22 cellular contexts compared by ENCODE assay signal in the genomic region with DNA sequence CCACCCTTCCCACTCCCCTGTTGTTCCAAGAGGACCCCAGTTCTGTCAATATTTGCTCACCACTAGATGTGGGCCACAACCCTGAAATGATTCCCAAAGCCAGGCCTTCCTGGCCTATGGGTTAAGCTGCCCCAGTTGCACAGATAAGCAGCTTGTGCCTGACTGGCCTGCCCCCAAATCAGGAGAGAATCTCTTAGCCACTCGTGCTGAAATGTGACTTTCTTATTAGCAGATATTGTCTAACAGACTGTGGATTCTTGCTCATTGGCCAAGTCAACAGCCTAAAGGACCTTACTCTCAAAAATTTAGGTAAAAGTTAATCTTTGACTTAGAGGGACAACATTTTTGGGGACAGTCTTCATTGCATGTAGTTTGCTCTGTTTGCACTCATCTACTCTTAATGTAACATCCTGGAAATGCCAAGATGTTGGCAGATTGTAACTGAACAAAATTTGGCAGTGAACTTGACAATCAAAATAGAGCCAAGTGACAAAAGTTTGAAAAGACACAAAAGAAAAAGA. TPM values are rescaled to one million over a fixed set of nuclear protein-coding genes. Genes with fewer than 3 reads are reported as not detected.
DNase-seq lines count a peak whose midpoint lies in the region; ATAC-seq, FAIRE-seq and TF ChIP-seq lines count a peak whose summit lies in the region.
"Had no signal": no experiment of that assay in that cellular context is flagged by ENCODE, and none has a peak within 500 bp of the region (broad histone marks: within the 10 kb centered on the region; RNA-seq: fewer than 3 reads in every experiment).

No MANE protein-coding gene starts in this region.

- peak overlapping the region; percentile 87 for H3K27ac ChIP-seq in HepG2 (ENCODE audit: extremely low read length, insufficient read depth, low read length)
- H3K27ac ChIP-seq in temporal lobe (ENCODE audit: low read depth, low read length) = peak overlapping the region; percentile 40
- H3K27ac ChIP-seq: HL-60, SJCRH30 had no signal

- no TSS peak for BruUV-seq in HepG2 (replicated peaks; lab: Mats Ljungman, UMichigan)

- no peaks in the 10 kb centered on the region for H3K36me3 ChIP-seq in HepG2 (replicated peaks in 1 of 2; ENCODE audit: control insufficient read depth in 1 of 2, insufficient read depth in 2 of 2, low read length in 2 of 2)
- H3K36me3 ChIP-seq: HAP-1, MG63, SJCRH30 had no signal

- no peak for TF ChIP-seq RAD21 in HepG2 (CRISPR knock-in tag; IDR thresholded peaks at IDR 0.05)

- H4K20me1 ChIP-seq in HepG2 (ENCODE audit: insufficient read depth, low read length) = no peaks in the 10 kb centered on the region

- no peaks in the 10 kb centered on the region for H3K79me2 ChIP-seq in HepG2 (ENCODE audit: insufficient read depth, low read length)

- no peaks in the 10 kb centered on the region for H3K9me3 ChIP-seq in HepG2 (ENCODE audit: low read length)
- H3K9me3 ChIP-seq: HAP-1, MG63, SJCRH30 had no signal

- H3K27ac Mint-ChIP-seq in brain (peak overlapping the region in 3 of 5 experiments; percentile 50 to 96 (median 84)), osteocyte (ENCODE audit: unreplicated experiment) (no peak overlapping the region)

- H3K4me1 Mint-ChIP-seq in brain (peaks cover 14% of the 10 kb centered on the region), osteocyte (ENCODE audit: unreplicated experiment) (peaks cover 9% of the 10 kb centered on the region)

- peak overlapping the region; percentile 3; the same call in 1 of the 2 replicates for H3K9ac ChIP-seq in HepG2 (ENCODE audit: insufficient read depth, low read depth, low read length)

- H3K9me3 Mint-ChIP-seq in brain (no peaks in the 10 kb centered on the region), osteocyte (ENCODE audit: unreplicated experiment) (no peaks in the 10 kb centered on the region)
- H3K9me3 Mint-ChIP-seq: CD14-positive monocyte had no signal

- POLR2A ChIA-PET in HepG2 (lab: Yijun Ruan, JAX) = interaction anchor here (0.6 to 3.0 kb wide), 16 partner anchors 10 to 563 kb away, joined by 3 to 19 read pairs (median 3); partner anchors contain the start of genes ABCA1, FSD1L, SLC44A1 and TMEM38B

- peak; percentile 98 for ATAC-seq in HepG2
- ATAC-seq: PC-3 had no signal

- peak overlapping the region; percentile 62 for H3K4me2 ChIP-seq in HepG2 (ENCODE audit: low read depth, low read length)

- 0 out of 4 replicates have a peak, but pooled peaks of 1 of the 2 experiments have one; percentile 38 for TF ChIP-seq POLR2A in HepG2 (IDR thresholded peaks at IDR 0.05; ENCODE audit: insufficient read depth in 1 of 2, low read depth in 2 of 2, low read length in 2 of 2)

- DNase-seq in NCI-H748 (lab: John Stamatoyannopoulos, UW; ENCODE audit: unreplicated experiment) (peak; percentile 41), NCI-H748 treated with DMSO at 0.1 percent for 48 hours (lab: John Stamatoyannopoulos, UW) (no peak), HepG2 (ENCODE audit: low spot score) (peak; percentile 98), glomerular visceral epithelial cell (ENCODE audit: extremely low spot score) (no peak), osteocyte (ENCODE audit: extremely low spot score, unreplicated experiment) (no peak), cerebellar cortex (ENCODE audit: low spot score) (no peak)
- DNase-seq: 8988T, Kasumi-1, MG63, NCI-H1048, NCI-H1436, NCI-H2029, NCI-H345, NCI-H526, PC-3, SJCRH30 had no signal

- H2AFZ ChIP-seq in HepG2 (ENCODE audit: low read length) = no peak overlapping the region

- 0% methylated on average over 1 of the region's 1 CpG for WGBS in HepG2 (ENCODE audit: low lambda C conversion rate)

- TF ChIP-seq CTCF in brain (conservative IDR thresholded peaks at IDR 0.05) (no peak), HepG2 (CRISPR knock-in tag; IDR thresholded peaks at IDR 0.05) (0 out of 2 replicates have a peak, but pooled peaks have one; percentile 21), osteocyte (IDR thresholded peaks at IDR 0.05) (no peak)

- peaks cover 88% of the 10 kb centered on the region for H3K4me1 ChIP-seq in HepG2 (ENCODE audit: insufficient read depth, low read length)

- intact Hi-C loops in HepG2 (cut with micrococcal nuclease; ENCODE audit: unreplicated experiment) = loop anchor here (1.0 to 10.0 kb wide), 5 partner anchors 30 to 634 kb away; partner anchors contain the start of genes ABCA1 and FSD1L

- H3K36me3 Mint-ChIP-seq in brain = no peaks in the 10 kb centered on the region
- H3K36me3 Mint-ChIP-seq in osteocyte (ENCODE audit: unreplicated experiment) = no peaks in the 10 kb centered on the region
- H3K36me3 Mint-ChIP-seq: CD14-positive monocyte had no signal

- TF ChIP-seq EP300 in HepG2 (IDR thresholded peaks at IDR 0.05; ENCODE audit: low read depth in 2 of 2, low read length in 2 of 2) = peak in 1 of 2 experiments; percentile 94; a peak in 2 of 4 replicates
- TF ChIP-seq EP300 in HepG2 (CRISPR knock-in tag; IDR thresholded peaks at IDR 0.05; ENCODE audit: borderline replicate concordance) = peak; percentile 83; the same call in 1 of the 2 replicates

- H3K27me3 ChIP-seq in HepG2 (ENCODE audit: control insufficient read depth in 1 of 2, insufficient read depth in 2 of 2, low read length in 2 of 2) = no peaks in the 10 kb centered on the region
- H3K27me3 ChIP-seq: MG63, SJCRH30 had no signal

- H3K27me3 Mint-ChIP-seq in brain (no peaks in the 10 kb centered on the region), osteocyte (ENCODE audit: unreplicated experiment) (no peaks in the 10 kb centered on the region)

- FAIRE-seq in HepG2 (lab: Jason Lieb, UNC) = peak; percentile 98
- FAIRE-seq: G401.6 had no signal

- CTCF ChIA-PET in HepG2 (lab: Yijun Ruan, JAX; ENCODE audit: low intra/inter-chr PET ratio, low total read pairs) = no interaction called here

- peak overlapping the region in 2 of 3 experiments; percentile 25 to 36; a peak in 3 of 6 replicates for H3K4me3 ChIP-seq in HepG2 (replicated peaks in 1 of 3; ENCODE audit: insufficient read depth in 1 of 3, low read depth in 2 of 3, low read length in 3 of 3)
- H3K4me3 ChIP-seq: HAP-1, MG63, SJCRH30 had no signal

- H3K4me3 Mint-ChIP-seq in brain = peak overlapping the region in 1 of 5 experiments; percentile 17
- H3K4me3 Mint-ChIP-seq in osteocyte (ENCODE audit: unreplicated experiment) = no peak overlapping the region
- H3K4me3 Mint-ChIP-seq: CD14-positive monocyte had no signal

- in situ Hi-C loops in HepG2 (cut with HindIII; ENCODE audit: extremely low pct_ligation_motif_present, low pct_unique_long_range_greater_than_20kb) = loop anchor here (5.0 to 10.0 kb wide), 3 partner anchors 166 to 554 kb away; no protein-coding TSS in a partner anchor

TF ChIP-seq in HepG2, 621 proteins besides CTCF, POLR2A, EP300 and RAD21 (continues in another document):
- TF ChIP-seq ZNF263 (CRISPR knock-in tag; IDR thresholded peaks at IDR 0.05) (no peak), RCOR2 (CRISPR knock-in tag; IDR thresholded peaks at IDR 0.05) (peak; percentile 79; the same call in 1 of the 2 replicates), ZNF597 (CRISPR knock-in tag; IDR thresholded peaks at IDR 0.05) (no peak), ARNT (IDR thresholded peaks at IDR 0.05) (no peak), ZNF598 (CRISPR knock-in tag; IDR thresholded peaks at IDR 0.05; ENCODE audit: borderline replicate concordance) (no peak)
- TF ChIP-seq, protein P1, sequence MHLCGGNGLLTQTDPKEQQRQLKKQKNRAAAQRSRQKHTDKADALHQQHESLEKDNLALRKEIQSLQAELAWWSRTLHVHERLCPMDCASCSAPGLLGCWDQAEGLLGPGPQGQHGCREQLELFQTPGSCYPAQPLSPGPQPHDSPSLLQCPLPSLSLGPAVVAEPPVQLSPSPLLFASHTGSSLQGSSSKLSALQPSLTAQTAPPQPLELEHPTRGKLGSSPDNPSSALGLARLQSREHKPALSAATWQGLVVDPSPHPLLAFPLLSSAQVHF (CRISPR knock-in tag; IDR thresholded peaks at IDR 0.05) = no peak

RNA-seq across cellular contexts. Expression of gene FSD1L, which starts 29.2 kb away (rescaled TPM):
- 2.6 TPM for polyA plus RNA-seq in brain (ENCODE audit: insufficient read depth, low read depth, low replicate concordance)
- total RNA-seq in HepG2 (2016; rRNA removed; fragmentation: Illumina TruSeq; extraction: Trizol) = 2.8 and 5.1 TPM in 2 replicates
- 4.7 and 6.0 TPM in 2 replicates for total RNA-seq in HepG2 (2016; cell fraction: cytosol; rRNA removed; fragmentation: Illumina TruSeq; extraction: Trizol; ENCODE audit: low read depth)
- 3.0 and 5.1 TPM in 2 replicates for total RNA-seq in HepG2 (2016; cell fraction: insoluble cytoplasmic fraction; rRNA removed; fragmentation: Illumina TruSeq; extraction: Trizol)
- 2.3 and 2.5 TPM in 2 replicates for total RNA-seq in HepG2 (2016; cell fraction: membrane; rRNA removed; fragmentation: Illumina TruSeq; extraction: Trizol)
- 23.8 and 25.5 TPM in 2 replicates for total RNA-seq in HepG2 (2016; cell fraction: nucleus; rRNA removed; fragmentation: Illumina TruSeq; extraction: Trizol)
- 4.1 and 4.2 TPM in 2 replicates for polyA plus RNA-seq in HepG2 (2011; rRNA removed)
- polyA plus RNA-seq in HepG2 (2011; cell fraction: cytosol; rRNA removed) = 0.66 and 0.76 TPM in 2 replicates
- 5.8 and 9.2 TPM in 2 replicates for polyA plus RNA-seq in HepG2 (2011; cell fraction: nucleus; rRNA removed)
- 6.1 and 6.9 TPM in 2 replicates for polyA plus RNA-seq in HepG2 (2012)
- 0.33 and 0.41 TPM in 2 replicates for polyA plus RNA-seq in HepG2 (2016; cell fraction: cytosol; fragmentation: Illumina TruSeq; extraction: Trizol; ENCODE audit: low read depth)
- 1.8 and 2.1 TPM in 2 replicates for polyA plus RNA-seq in HepG2 (2016; cell fraction: insoluble cytoplasmic fraction; fragmentation: Illumina TruSeq; extraction: Trizol; ENCODE audit: low read depth)
- 0.48 and 0.66 TPM in 2 replicates for polyA plus RNA-seq in HepG2 (2016; cell fraction: membrane; fragmentation: Illumina TruSeq; extraction: Trizol; ENCODE audit: low read depth)
- polyA plus RNA-seq in HepG2 (2016; cell fraction: nucleus; fragmentation: Illumina TruSeq; extraction: Trizol; ENCODE audit: insufficient read depth, low read depth) = 13.2 and 14.2 TPM in 2 replicates
- 1.7 and 3.3 TPM in 2 replicates for polyA minus RNA-seq in HepG2 (2011; rRNA and poly(A)+ RNA removed; ENCODE audit: low replicate concordance)
- 1.8 and 2.5 TPM in 2 replicates for polyA minus RNA-seq in HepG2 (2011; cell fraction: cytosol; rRNA and poly(A)+ RNA removed)
- polyA minus RNA-seq in HepG2 (2011; cell fraction: nucleus; rRNA and poly(A)+ RNA removed) = 89.1 and 107 TPM in 2 replicates
- 112 TPM for total RNA-seq in temporal lobe
- 6.2 and 6.6 TPM in 2 replicates for total RNA-seq in osteocyte

Comparison
In these comparisons a context has a peak if more than half of its experiments do, and no peak if none do; other contexts are left out.
1. DNase-seq: peak in NCI-H748 (single experiment) and HepG2 (single experiment); none in NCI-H748 treated with DMSO at 0.1 percent for 48 hours (single experiment), glomerular visceral epithelial cell (single experiment), osteocyte (single experiment) and cerebellar cortex (single experiment).